In the genomic region with DNA sequence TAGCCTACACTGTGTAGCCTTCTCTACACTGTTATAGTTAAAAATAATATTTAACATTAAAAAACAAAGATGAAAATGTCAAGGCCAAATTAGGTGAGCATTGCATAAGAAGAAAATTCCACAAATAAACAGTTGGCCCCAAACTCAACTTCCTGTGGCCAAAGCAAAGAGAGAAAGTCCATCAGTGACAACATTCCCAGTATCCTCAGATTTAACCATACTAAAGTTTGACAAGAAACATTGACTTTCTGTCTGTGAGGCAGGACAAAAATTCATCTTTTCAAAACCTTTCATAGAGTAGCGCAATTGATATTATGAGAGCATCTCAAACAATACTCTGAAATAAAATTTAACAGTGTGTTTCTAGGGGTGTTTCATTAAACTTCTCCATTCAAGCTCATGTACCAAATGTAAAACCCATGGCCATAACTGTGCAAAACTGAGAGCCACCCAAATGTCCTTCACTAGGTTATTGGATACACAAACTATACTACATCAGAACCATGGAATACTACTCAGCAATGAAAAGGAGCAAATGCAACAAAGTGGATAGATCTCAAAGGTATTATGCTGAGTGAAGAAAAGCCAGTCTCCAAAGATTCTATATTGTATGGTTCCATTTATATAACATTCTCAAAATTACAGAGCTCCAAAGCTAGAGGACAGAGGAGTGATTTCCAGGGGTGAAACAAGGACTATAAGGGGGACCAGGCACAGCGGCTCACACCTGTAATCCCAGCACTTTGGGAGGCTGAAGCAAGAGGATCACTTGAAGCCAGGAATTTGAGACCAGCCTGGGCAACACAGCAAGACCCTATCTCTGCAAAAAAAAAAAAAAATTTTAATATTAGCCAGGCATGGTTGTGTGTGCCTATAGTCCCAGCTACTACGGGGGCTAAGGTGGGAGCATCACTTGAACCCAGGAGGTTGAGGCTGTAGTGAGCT, we compare ENCODE assay signal across 1 cellular context.
TF ChIP-seq lines count a peak whose summit lies in the region.

No MANE protein-coding gene starts in this region.

TF ChIP-seq in HepG2, 621 proteins besides CTCF, POLR2A, EP300 and RAD21 (continued from another document and continues in another):
- TF ChIP-seq, protein P1, sequence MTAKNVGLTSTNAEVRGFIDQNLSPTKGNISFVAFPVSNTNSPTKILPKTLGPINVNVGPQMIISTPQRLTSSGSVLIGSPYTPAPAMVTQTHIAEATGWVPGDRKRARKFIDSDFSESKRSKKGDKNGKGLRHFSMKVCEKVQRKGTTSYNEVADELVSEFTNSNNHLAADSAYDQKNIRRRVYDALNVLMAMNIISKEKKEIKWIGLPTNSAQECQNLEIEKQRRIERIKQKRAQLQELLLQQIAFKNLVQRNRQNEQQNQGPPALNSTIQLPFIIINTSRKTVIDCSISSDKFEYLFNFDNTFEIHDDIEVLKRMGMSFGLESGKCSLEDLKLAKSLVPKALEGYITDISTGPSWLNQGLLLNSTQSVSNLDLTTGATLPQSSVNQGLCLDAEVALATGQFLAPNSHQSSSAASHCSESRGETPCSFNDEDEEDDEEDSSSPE (CRISPR knock-in tag; IDR thresholded peaks at IDR 0.05) = 0 out of 2 replicates have a peak, but pooled peaks have one; percentile 3
- TF ChIP-seq ZNF546 (CRISPR knock-in tag; conservative IDR thresholded peaks at IDR 0.05) (no peak), HDAC1 (CRISPR knock-in tag; IDR thresholded peaks at IDR 0.05) (peak; percentile 82), ZNF7 (CRISPR knock-in tag; IDR thresholded peaks at IDR 0.05) (no peak), PHF8 (CRISPR knock-in tag; IDR thresholded peaks at IDR 0.05) (no peak), ZNF800 (CRISPR knock-in tag; IDR thresholded peaks at IDR 0.05) (no peak; the same call in 1 of the 2 replicates), FOXP1 (IDR thresholded peaks at IDR 0.05) (no peak), FOXP1 (CRISPR knock-in tag; IDR thresholded peaks at IDR 0.05) (peak; percentile 93), HNF1A (IDR thresholded peaks at IDR 0.05; ENCODE audit: low read depth) (peak; percentile 72), HNF1A (CRISPR knock-in tag; IDR thresholded peaks at IDR 0.05; ENCODE audit: borderline replicate concordance) (peak; percentile 72; the same call in 1 of the 2 replicates), KLF16 (CRISPR knock-in tag; IDR thresholded peaks at IDR 0.05) (peak in 1 of 2 experiments; percentile 12; a peak in 1 of 4 replicates), ZBTB20 (CRISPR knock-in tag; IDR thresholded peaks at IDR 0.05; ENCODE audit: borderline replicate concordance, low read depth) (peak; percentile 72; the same call in 1 of the 2 replicates), NR2C2 (CRISPR knock-in tag; IDR thresholded peaks at IDR 0.05; ENCODE audit: borderline replicate concordance) (peak; percentile 43), ZNF792 (CRISPR knock-in tag; IDR thresholded peaks at IDR 0.05) (no peak), FOXA3 (CRISPR knock-in tag; IDR thresholded peaks at IDR 0.05) (peak; percentile 88), THAP11 (CRISPR knock-in tag; IDR thresholded peaks at IDR 0.05) (peak; percentile 34; the same call in 1 of the 2 replicates), GATAD1 (CRISPR knock-in tag; IDR thresholded peaks at IDR 0.05) (no peak), ZNF609 (CRISPR knock-in tag; IDR thresholded peaks at IDR 0.05; ENCODE audit: borderline replicate concordance) (peak; percentile 77; the same call in 1 of the 2 replicates), ZFP1 (CRISPR knock-in tag; IDR thresholded peaks at IDR 0.05) (no peak), ETS1 (CRISPR knock-in tag; IDR thresholded peaks at IDR 0.05) (no peak), RORA (CRISPR knock-in tag; IDR thresholded peaks at IDR 0.05) (peak; percentile 96), ZBTB10 (CRISPR knock-in tag; IDR thresholded peaks at IDR 0.05; ENCODE audit: borderline replicate concordance) (peak; percentile 21; the same call in 1 of the 2 replicates), NCOA2 (CRISPR knock-in tag; IDR thresholded peaks at IDR 0.05) (peak; percentile 94), ZNF18 (CRISPR knock-in tag; IDR thresholded peaks at IDR 0.05; ENCODE audit: insufficient replicate concordance) (peak; percentile 35)
- TF ChIP-seq, protein P2, sequence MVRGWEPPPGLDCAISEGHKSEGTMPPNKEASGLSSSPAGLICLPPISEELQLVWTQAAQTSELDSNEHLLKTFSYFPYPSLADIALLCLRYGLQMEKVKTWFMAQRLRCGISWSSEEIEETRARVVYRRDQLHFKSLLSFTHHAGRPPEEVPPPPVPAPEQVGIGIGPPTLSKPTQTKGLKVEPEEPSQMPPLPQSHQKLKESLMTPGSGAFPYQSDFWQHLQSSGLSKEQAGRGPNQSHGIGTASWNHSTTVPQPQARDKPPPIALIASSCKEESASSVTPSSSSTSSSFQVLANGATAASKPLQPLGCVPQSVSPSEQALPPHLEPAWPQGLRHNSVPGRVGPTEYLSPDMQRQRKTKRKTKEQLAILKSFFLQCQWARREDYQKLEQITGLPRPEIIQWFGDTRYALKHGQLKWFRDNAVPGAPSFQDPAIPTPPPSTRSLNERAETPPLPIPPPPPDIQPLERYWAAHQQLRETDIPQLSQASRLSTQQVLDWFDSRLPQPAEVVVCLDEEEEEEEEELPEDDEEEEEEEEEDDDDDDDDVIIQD (CRISPR knock-in tag; IDR thresholded peaks at IDR 0.05; ENCODE audit: low read depth) = no peak; the same call in 1 of the 2 replicates
- TF ChIP-seq, protein P3, sequence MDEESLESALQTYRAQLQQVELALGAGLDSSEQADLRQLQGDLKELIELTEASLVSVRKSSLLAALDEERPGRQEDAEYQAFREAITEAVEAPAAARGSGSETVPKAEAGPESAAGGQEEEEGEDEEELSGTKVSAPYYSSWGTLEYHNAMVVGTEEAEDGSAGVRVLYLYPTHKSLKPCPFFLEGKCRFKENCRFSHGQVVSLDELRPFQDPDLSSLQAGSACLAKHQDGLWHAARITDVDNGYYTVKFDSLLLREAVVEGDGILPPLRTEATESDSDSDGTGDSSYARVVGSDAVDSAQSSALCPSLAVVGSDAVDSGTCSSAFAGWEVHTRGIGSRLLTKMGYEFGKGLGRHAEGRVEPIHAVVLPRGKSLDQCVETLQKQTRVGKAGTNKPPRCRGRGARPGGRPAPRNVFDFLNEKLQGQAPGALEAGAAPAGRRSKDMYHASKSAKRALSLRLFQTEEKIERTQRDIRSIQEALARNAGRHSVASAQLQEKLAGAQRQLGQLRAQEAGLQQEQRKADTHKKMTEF (CRISPR knock-in tag; IDR thresholded peaks at IDR 0.05) = peak; percentile 83
